8 cellular contexts compared by ENCODE assay signal in the genomic region with DNA sequence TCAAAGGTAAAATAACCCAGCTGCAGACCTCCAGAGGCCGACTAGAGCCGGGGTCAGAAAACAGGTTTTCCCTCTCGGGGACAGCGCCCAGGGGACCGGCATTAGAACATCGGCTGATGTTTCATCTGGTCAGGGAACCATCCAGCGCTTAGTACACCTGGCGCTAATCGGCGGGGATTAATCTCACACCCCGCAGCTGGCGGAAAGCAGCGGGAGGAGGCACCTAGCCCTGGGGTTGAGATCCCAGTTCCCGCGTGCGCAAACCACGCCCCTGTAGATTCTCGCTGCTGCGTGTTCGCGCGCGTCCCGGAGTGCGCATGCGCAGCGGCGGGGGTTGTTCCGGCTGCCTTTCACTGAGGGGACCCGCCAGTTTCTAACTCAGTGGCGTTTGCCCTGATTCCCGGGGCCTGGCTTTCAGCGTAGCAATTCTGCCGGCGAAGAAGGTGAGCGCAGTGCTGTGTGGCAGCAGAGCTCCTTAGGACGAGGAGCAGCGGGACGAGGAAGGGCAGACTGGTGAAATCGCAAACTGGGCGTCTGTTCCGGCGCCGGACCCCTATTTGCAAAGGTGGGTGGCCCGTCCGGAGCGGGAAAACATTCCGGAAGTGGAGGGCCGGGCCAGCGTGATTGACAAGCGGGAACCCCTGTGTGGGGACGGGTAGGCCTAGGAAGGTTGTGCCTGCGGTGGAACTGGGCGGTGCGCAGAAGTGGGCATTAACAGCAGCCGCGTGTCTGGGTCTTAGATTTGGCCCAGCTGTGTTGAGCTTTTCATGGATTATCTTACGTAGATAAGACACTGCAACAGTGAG. TPM values are rescaled to one million over a fixed set of nuclear protein-coding genes. Genes with fewer than 3 reads are reported as not detected.
DNase-seq lines count a peak whose midpoint lies in the region; ATAC-seq and TF ChIP-seq lines count a peak whose summit lies in the region.
"Not testable (repeated sequence)": the region's sequence is repeated elsewhere in the genome, so short reads cannot be mapped to it uniquely, and the experiment has no call there.

A gene (plus strand): TSS at position 334 of the 806 bp plus-strand sequence. CDS start 4,534 bp downstream, outside the sequence.

- TF ChIP-seq CTCF in PC-3 (conservative IDR thresholded peaks at IDR 0.05; ENCODE audit: low read depth, low read length): not testable (repeated sequence)

- not testable (repeated sequence) for H3F3A ChIP-seq in PC-3 (ENCODE audit: low read length, unreplicated experiment)

- H3K9me2 ChIP-seq in PC-3 (replicated peaks; ENCODE audit: low read length): not testable (repeated sequence)

- not testable (repeated sequence) for TF ChIP-seq EP300 in Ishikawa (IDR thresholded peaks at IDR 0.05; ENCODE audit: borderline replicate concordance)

- H4K20me1 ChIP-seq in PC-3 (ENCODE audit: low read length): not testable (repeated sequence)

- H3K4me1 ChIP-seq in PC-3 (ENCODE audit: insufficient read depth, low read length): peaks cover 16% of the 10 kb centered on the region
- not testable (repeated sequence) for H3K4me1 ChIP-seq in esophagus (ENCODE audit: control insufficient read depth in 2 of 2, insufficient read depth in 2 of 2, low read length in 1 of 2); muscle layer of duodenum (ENCODE audit: control insufficient read depth in 1 of 2, insufficient read depth in 2 of 2, low read length in 2 of 2)

- CTCF ChIA-PET in PC-3 (lab: Charles Lee): not testable (repeated sequence)

- H3K27ac ChIP-seq in PC-3 (ENCODE audit: low read length): peak within 1 kb of the TSS; percentile 87
- H3K27ac ChIP-seq in esophagus (ENCODE audit: low read depth in 2 of 2, low read length in 1 of 2): peak within 1 kb of the TSS; percentile 87 to 88
- H3K27ac ChIP-seq in muscle layer of duodenum (ENCODE audit: low read length): peak within 1 kb of the TSS; percentile 83

- POLR2A ChIA-PET in PC-3 (lab: Charles Lee; ENCODE audit: unreplicated experiment): interaction anchor here (0.7 kb wide), 1 partner anchor 1721 kb away, joined by 3 read pairs; no protein-coding TSS in a partner anchor

- BruUV-seq in PC-3 (replicated peaks; lab: Mats Ljungman, UMichigan): TSS peak; percentile 57

- DNase-seq in DMS153 (lab: John Stamatoyannopoulos, UW) (peak; percentile 84), PC-3 (peak; percentile 83), activated T-cell treated with anti-CD3 and anti-CD28 coated beads for 48 hours (ENCODE audit: low read depth) (peak; percentile 87)
- DNase-seq in stimulated activated CD8-positive, alpha-beta memory T cell treated with anti-CD3 and anti-CD28 coated beads, Interleukin-7, amount 100 ng/mL, for 24 hours (ENCODE audit: low read depth): peak; percentile 82

- H3K9me3 ChIP-seq in PC-3 (ENCODE audit: low read length); esophagus (ENCODE audit: control insufficient read depth in 2 of 2, insufficient read depth in 1 of 2, low read depth in 1 of 2, low read length in 1 of 2); muscle layer of duodenum (ENCODE audit: control insufficient read depth in 1 of 2, low read length in 2 of 2): not testable (repeated sequence)

- intact Hi-C loops in PC-3 (cut with micrococcal nuclease): not testable (repeated sequence)

- H3K4me2 ChIP-seq in PC-3 (ENCODE audit: low read length): peak within 1 kb of the TSS; percentile 96

- peak within 1 kb of the TSS; percentile 80 for H2AFZ ChIP-seq in PC-3 (ENCODE audit: low read length)

- H3K27me3 ChIP-seq in PC-3 (ENCODE audit: low read length); esophagus (ENCODE audit: control insufficient read depth in 1 of 2, insufficient read depth in 2 of 2, low read length in 2 of 2); muscle layer of duodenum (ENCODE audit: low read depth, low read length): not testable (repeated sequence)

- H3K9ac ChIP-seq in PC-3 (ENCODE audit: low read length): peak within 1 kb of the TSS; percentile 96

- H3K4me3 ChIP-seq in PC-3 (ENCODE audit: low read length) (peak within 1 kb of the TSS; percentile 72), esophagus (ENCODE audit: low read depth in 1 of 2, low read length in 2 of 2) (peak within 1 kb of the TSS; percentile 65 to 69), muscle layer of duodenum (ENCODE audit: low read depth in 1 of 2, low read length in 2 of 2) (peak within 1 kb of the TSS; percentile 77 to 79)

- peaks cover 47% of the 10 kb centered on the region for H3K79me2 ChIP-seq in PC-3 (ENCODE audit: low read length)

- 0 to 1% methylated on average over 58 of the region's 58 CpGs for WGBS in esophagus, 2 donors

- TF ChIP-seq RAD21 in Ishikawa (IDR thresholded peaks at IDR 0.05; ENCODE audit: low read depth): not testable (repeated sequence)

- not testable (repeated sequence) for H3K36me3 ChIP-seq in PC-3 (ENCODE audit: low read depth, low read length); esophagus (ENCODE audit: control insufficient read depth in 2 of 2, insufficient read depth in 2 of 2, low read length in 1 of 2); muscle layer of duodenum (ENCODE audit: control insufficient read depth in 1 of 2, insufficient read depth in 2 of 2, low read length in 2 of 2)

- ATAC-seq in GM21619 (IDR thresholded peaks at IDR 0.05; ENCODE audit: unreplicated experiment): peak; percentile 92
- ATAC-seq in PC-3: peak; percentile 83

TF ChIP-seq in Ishikawa, 13 proteins besides CTCF, POLR2A, EP300 and RAD21:
- 0 out of 2 replicates have a peak, but pooled peaks have one; percentile 10 for TF ChIP-seq FOXM1 (IDR thresholded peaks at IDR 0.05; ENCODE audit: borderline replicate concordance, low read depth)
- TF ChIP-seq, protein P1, sequence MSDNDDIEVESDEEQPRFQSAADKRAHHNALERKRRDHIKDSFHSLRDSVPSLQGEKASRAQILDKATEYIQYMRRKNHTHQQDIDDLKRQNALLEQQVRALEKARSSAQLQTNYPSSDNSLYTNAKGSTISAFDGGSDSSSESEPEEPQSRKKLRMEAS (IDR thresholded peaks at IDR 0.05): peak; percentile 92
- TF ChIP-seq TCF12 (IDR thresholded peaks at IDR 0.05; ENCODE audit: low read depth): peak; percentile 52; the same call in 1 of the 2 replicates
- TF ChIP-seq CREB1 (IDR thresholded peaks at IDR 0.05; ENCODE audit: low read depth): 0 out of 2 replicates have a peak, but pooled peaks have one; percentile 10
- TF ChIP-seq TAF1 (IDR thresholded peaks at IDR 0.05; ENCODE audit: low read depth): peak; percentile 50
TF ChIP-seq in Ishikawa: peak in this region for 5; not testable (repeated sequence) for 8.

RNA-seq across cellular contexts. Expression of the gene that starts here (rescaled TPM):
- 53.8 and 72.2 TPM in 2 replicates for total RNA-seq in PC-3 (2014; rRNA removed)
- 10 to 100 TPM; 13.3 to 28.2 TPM for polyA plus RNA-seq in esophagus

Comparison
In these comparisons a context has a peak if more than half of its experiments do, and no peak if none do; other contexts are left out.
1. Peak in every context shown above with its lines: DNase-seq, ATAC-seq, H3K4me3 ChIP-seq and H3K27ac ChIP-seq.